Comparison of ENCODE assay signal across 17 cellular contexts in the genomic region with DNA sequence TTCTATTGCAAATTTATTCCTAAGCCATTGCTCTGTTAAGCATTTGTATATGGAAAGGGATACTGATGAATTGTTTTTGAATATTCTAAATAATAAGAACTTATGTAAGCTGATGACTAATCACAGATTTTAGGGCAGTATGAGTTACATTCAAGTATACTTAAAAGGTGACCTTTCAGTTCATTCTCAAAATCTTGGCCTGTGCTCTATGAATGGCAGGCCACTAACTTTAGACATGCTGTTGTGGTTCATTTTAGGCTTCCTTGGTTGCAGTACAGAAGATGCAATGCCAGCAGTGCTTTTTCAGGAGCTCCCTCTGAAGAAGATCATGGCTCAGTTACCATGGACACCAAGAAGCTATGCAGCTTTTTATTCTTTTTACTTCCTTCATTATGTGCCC.
DNase-seq lines count a peak whose midpoint lies in the region; ATAC-seq, FAIRE-seq and TF ChIP-seq lines count a peak whose summit lies in the region.
"Had no signal": no experiment of that assay in that cellular context is flagged by ENCODE, and none has a peak within 500 bp of the region (broad histone marks: within the 10 kb centered on the region; RNA-seq: fewer than 3 reads in every experiment).

No MANE protein-coding gene starts in this region.

- intact Hi-C loops in Caco-2 (cut with micrococcal nuclease; ENCODE audit: unreplicated experiment): no loop called here
- intact Hi-C loops in esophagus squamous epithelium (cut with DNase I): no loop called here

- H3K36me3 Mint-ChIP-seq in Caco-2 (ENCODE audit: insufficient read depth, unreplicated experiment): no peaks in the 10 kb centered on the region

- H3K27ac Mint-ChIP-seq in Caco-2 (ENCODE audit: unreplicated experiment): no peak overlapping the region

- TF ChIP-seq POLR2A in esophagus squamous epithelium (IDR thresholded peaks at IDR 0.05): no peak

- H3K27me3 Mint-ChIP-seq in Caco-2 (ENCODE audit: insufficient read depth, unreplicated experiment): no peaks in the 10 kb centered on the region

- H3K27me3 ChIP-seq in SK-N-SH (ENCODE audit: insufficient read depth): no peaks in the 10 kb centered on the region
- H3K27me3 ChIP-seq in bronchial epithelial cell (ENCODE audit: control insufficient read depth, insufficient read depth, low read length): no peaks in the 10 kb centered on the region
- no peaks in the 10 kb centered on the region for H3K27me3 ChIP-seq in Caco-2 (replicated peaks; ENCODE audit: control insufficient read depth, insufficient read depth, low read length)
- no peaks in the 10 kb centered on the region for H3K27me3 ChIP-seq in esophagus squamous epithelium
- H3K27me3 ChIP-seq: BLaER1 treated with 17β-estradiol and CSF1 and Interleukin-3, amounts not matched to agents 10 nM and 100 nM had no signal

- 0 out of 2 replicates have a peak overlapping the region, but pooled peaks have one; percentile 38 for H2AFZ ChIP-seq in SK-N-SH (ENCODE audit: low read depth)

- POLR2A ChIA-PET in SK-N-SH (lab: Yijun Ruan, JAX) (no interaction called here), Caco-2 (lab: Charles Lee) (no interaction called here)

- H3K4me3 Mint-ChIP-seq in Caco-2 (ENCODE audit: unreplicated experiment): no peak overlapping the region

- no peak for DNase-seq in SK-N-SH
- DNase-seq in bronchial epithelial cell (ENCODE audit: low read depth): peak; percentile 22
- DNase-seq in fibroblast of the aortic adventitia (ENCODE audit: low read depth): peak; percentile 64
- DNase-seq in HK-2 (ENCODE audit: unreplicated experiment): no peak
- no peak for DNase-seq in Caco-2
- no peak for DNase-seq in esophagus squamous epithelium (lab: John Stamatoyannopoulos, UW)
- DNase-seq: NCI-H1092, NCI-H1694 treated with DMSO at 0.1 percent for 48 hours, NCI-H446 treated with DMSO at 0.1 percent for 48 hours, NCI-H774, SIG-M5 had no signal

- no peak overlapping the region for H3K27ac ChIP-seq in SK-N-SH (ENCODE audit: low read depth in 2 of 2, low read length in 1 of 2)
- no peak overlapping the region for H3K27ac ChIP-seq in esophagus squamous epithelium
- H3K27ac ChIP-seq: 22Rv1; BLaER1 treated with 17β-estradiol and CSF1 and Interleukin-3, amounts not matched to agents 10 nM and 100 nM had no signal

- H3K9me3 Mint-ChIP-seq in Caco-2 (ENCODE audit: unreplicated experiment): no peaks in the 10 kb centered on the region

- H3K9ac ChIP-seq in SK-N-SH: no peak overlapping the region
- H3K9ac ChIP-seq: BLaER1 treated with 17β-estradiol and CSF1 and Interleukin-3, amounts not matched to agents 10 nM and 100 nM had no signal

- no peak for FAIRE-seq in bronchial epithelial cell (lab: Jason Lieb, UNC)
- FAIRE-seq: K562 had no signal

- TF ChIP-seq EP300 in SK-N-SH (IDR thresholded peaks at IDR 0.05; ENCODE audit: borderline replicate concordance in 1 of 2, low read depth in 1 of 2, low read length in 1 of 2): no peak

- no peak for TF ChIP-seq RAD21 in SK-N-SH (IDR thresholded peaks at IDR 0.05; ENCODE audit: low read length)

- no TSS peak for BruUV-seq in Caco-2 (replicated peaks; lab: Mats Ljungman, UMichigan)

- TF ChIP-seq CTCF in SK-N-SH (IDR thresholded peaks at IDR 0.05): no peak
- no peak for TF ChIP-seq CTCF in bronchial epithelial cell (IDR thresholded peaks at IDR 0.05; ENCODE audit: insufficient read depth, low read length, severe bottlenecking)
- TF ChIP-seq CTCF in fibroblast of the aortic adventitia (IDR thresholded peaks at IDR 0.05; ENCODE audit: insufficient read depth, low read length): no peak
- TF ChIP-seq CTCF in Caco-2 (IDR thresholded peaks at IDR 0.05; ENCODE audit: insufficient read depth in 1 of 2, low read depth in 1 of 2, low read length in 1 of 2, severe bottlenecking in 1 of 2, unreplicated experiment in 1 of 2): no peak
- TF ChIP-seq CTCF in esophagus squamous epithelium (IDR thresholded peaks at IDR 0.05): no peak

- no peaks in the 10 kb centered on the region for H3K9me2 ChIP-seq in SK-N-SH

- H3F3A ChIP-seq in SK-N-SH (replicated peaks; ENCODE audit: insufficient read depth): no peaks in the 10 kb centered on the region

- CTCF ChIA-PET in SK-N-SH (lab: Yijun Ruan, JAX): interaction anchor here (0.9 kb wide), 1 partner anchor 13 kb away, joined by 3 read pairs; no protein-coding TSS in a partner anchor
- CTCF ChIA-PET in Caco-2 (lab: Charles Lee): no interaction called here

- no peaks in the 10 kb centered on the region for H3K79me2 ChIP-seq in SK-N-SH (ENCODE audit: insufficient read depth)

- H3K4me3 ChIP-seq in SK-N-SH (ENCODE audit: low read depth in 2 of 2, low read length in 1 of 2) (no peak overlapping the region), bronchial epithelial cell (ENCODE audit: low read depth, low read length) (no peak overlapping the region), fibroblast of the aortic adventitia (ENCODE audit: low read depth, low read length) (no peak overlapping the region), Caco-2 (ENCODE audit: low read depth, low read length) (no peak overlapping the region), esophagus squamous epithelium (no peak overlapping the region)
- H3K4me3 ChIP-seq: BLaER1 treated with 17β-estradiol and CSF1 and Interleukin-3, amounts not matched to agents 10 nM and 100 nM; K562 had no signal

- ATAC-seq in SK-N-SH treated with all-trans-retinoic acid at 6 μM for 48 hours (no peak), GM21619 (IDR thresholded peaks at IDR 0.05; ENCODE audit: unreplicated experiment) (no peak)
- ATAC-seq: HCT116, K562 had no signal

- H3K9me3 ChIP-seq in SK-N-SH (no peaks in the 10 kb centered on the region), Caco-2 (no peaks in the 10 kb centered on the region), esophagus squamous epithelium (no peaks in the 10 kb centered on the region)

- H3K4me1 ChIP-seq in SK-N-SH (ENCODE audit: control insufficient read depth in 1 of 2, insufficient read depth in 2 of 2, low read depth in 1 of 2, low read length in 1 of 2): no peaks in the 10 kb centered on the region
- 0 out of 2 replicates have a peak, but pooled peaks cover 7% of the 10 kb centered on the region for H3K4me1 ChIP-seq in Caco-2
- H3K4me1 ChIP-seq in esophagus squamous epithelium: no peaks in the 10 kb centered on the region
- H3K4me1 ChIP-seq: BLaER1 treated with 17β-estradiol and CSF1 and Interleukin-3, amounts not matched to agents 10 nM and 100 nM had no signal

- H3K36me3 ChIP-seq in SK-N-SH (replicated peaks in 1 of 2; ENCODE audit: control insufficient read depth in 1 of 2, insufficient read depth in 2 of 2, low read length in 1 of 2): no peaks in the 10 kb centered on the region
- H3K36me3 ChIP-seq in bronchial epithelial cell (ENCODE audit: control insufficient read depth, insufficient read depth, low read length): no peaks in the 10 kb centered on the region
- H3K36me3 ChIP-seq in Caco-2 (ENCODE audit: control insufficient read depth, insufficient read depth, low read length): no peaks in the 10 kb centered on the region
- no peaks in the 10 kb centered on the region for H3K36me3 ChIP-seq in esophagus squamous epithelium
- H3K36me3 ChIP-seq: BLaER1 treated with 17β-estradiol and CSF1 and Interleukin-3, amounts not matched to agents 10 nM and 100 nM had no signal

- no peaks in the 10 kb centered on the region for H4K20me1 ChIP-seq in SK-N-SH (ENCODE audit: insufficient read depth)
- H4K20me1 ChIP-seq: BLaER1 treated with 17β-estradiol and CSF1 and Interleukin-3, amounts not matched to agents 10 nM and 100 nM had no signal

- no peak overlapping the region for H3K4me2 ChIP-seq in SK-N-SH
- H3K4me2 ChIP-seq: BLaER1 treated with 17β-estradiol and CSF1 and Interleukin-3, amounts not matched to agents 10 nM and 100 nM had no signal

- peaks cover 7% of the 10 kb centered on the region for H3K4me1 Mint-ChIP-seq in Caco-2 (ENCODE audit: low read depth, unreplicated experiment)

TF ChIP-seq in SK-N-SH, 30 proteins besides CTCF, POLR2A, EP300 and RAD21 (continues in another document):
- TF ChIP-seq TEAD4 (IDR thresholded peaks at IDR 0.05; ENCODE audit: borderline replicate concordance, insufficient read depth) (no peak), ELF1 (IDR thresholded peaks at IDR 0.05) (no peak), FOSL2 (IDR thresholded peaks at IDR 0.05; ENCODE audit: borderline replicate concordance, low read depth) (no peak), SMC3 (IDR thresholded peaks at IDR 0.05; ENCODE audit: low read depth, low read length) (no peak), YY1 (IDR thresholded peaks at IDR 0.05; ENCODE audit: low read depth) (no peak), SIN3A (IDR thresholded peaks at IDR 0.05; ENCODE audit: borderline replicate concordance, low read depth, low read length) (no peak), EZH2phosphoT487 (IDR thresholded peaks at IDR 0.05; ENCODE audit: borderline replicate concordance, low read depth) (no peak), RXRA (IDR thresholded peaks at IDR 0.05; ENCODE audit: borderline replicate concordance, low read depth) (no peak), TAF1 (IDR thresholded peaks at IDR 0.05; ENCODE audit: borderline replicate concordance, low read depth, low read length) (no peak)

TF ChIP-seq in SK-N-SH treated with all-trans-retinoic acid at 6 μM for 48 hours, 23 proteins besides CTCF, POLR2A, EP300 and RAD21 (continues in another document):
- TF ChIP-seq, protein P1, sequence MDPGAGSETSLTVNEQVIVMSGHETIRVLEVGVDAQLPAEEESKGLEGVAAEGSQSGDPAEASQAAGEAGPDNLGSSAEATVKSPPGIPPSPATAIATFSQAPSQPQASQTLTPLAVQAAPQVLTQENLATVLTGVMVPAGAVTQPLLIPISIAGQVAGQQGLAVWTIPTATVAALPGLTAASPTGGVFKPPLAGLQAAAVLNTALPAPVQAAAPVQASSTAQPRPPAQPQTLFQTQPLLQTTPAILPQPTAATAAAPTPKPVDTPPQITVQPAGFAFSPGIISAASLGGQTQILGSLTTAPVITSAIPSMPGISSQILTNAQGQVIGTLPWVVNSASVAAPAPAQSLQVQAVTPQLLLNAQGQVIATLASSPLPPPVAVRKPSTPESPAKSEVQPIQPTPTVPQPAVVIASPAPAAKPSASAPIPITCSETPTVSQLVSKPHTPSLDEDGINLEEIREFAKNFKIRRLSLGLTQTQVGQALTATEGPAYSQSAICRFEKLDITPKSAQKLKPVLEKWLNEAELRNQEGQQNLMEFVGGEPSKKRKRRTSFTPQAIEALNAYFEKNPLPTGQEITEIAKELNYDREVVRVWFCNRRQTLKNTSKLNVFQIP (CRISPR knock-in tag; IDR thresholded peaks at IDR 0.05; ENCODE audit: borderline replicate concordance, low read depth): no peak

Comparison
In these comparisons a context has a peak if more than half of its experiments do, and no peak if none do; other contexts are left out.
1. DNase-seq: peak in bronchial epithelial cell (single experiment) and fibroblast of the aortic adventitia (single experiment); none in SK-N-SH (single experiment), HK-2 (single experiment), Caco-2 (0 of 2) and esophagus squamous epithelium (single experiment).